Comparison of ENCODE assay signal across 8 cellular contexts in genomic region chr12:45762185-45763110, GRCh38. TPM values are rescaled to one million over a fixed set of nuclear protein-coding genes. Genes with fewer than 3 reads are reported as not detected.
DNase-seq lines count a peak whose midpoint lies in the region; TF ChIP-seq lines count a peak whose summit lies in the region.

No MANE protein-coding gene starts in this region.

- H3K4me3 Mint-ChIP-seq in progenitor cell of endocrine pancreas (ENCODE audit: low read depth): no peak overlapping the region
- no peak overlapping the region for H3K4me3 Mint-ChIP-seq in activated T-helper 1 cell treated with anti-CD3 and anti-CD28 coated beads, Interleukin-12 subunit alpha, Interleukin-12 subunit beta, Interleukin-2, Interleukin-4 antibody, amounts not matched to agents 30 ng/mL and 10 ng/mL and 1 ng/mL, durations not matched to agents 14 hours and 24 hours and 36 hours

- peak; percentile 71 for TF ChIP-seq CTCF in fibroblast of villous mesenchyme (IDR thresholded peaks at IDR 0.05; ENCODE audit: insufficient read depth, low read depth, low read length)
- TF ChIP-seq CTCF in progenitor cell of endocrine pancreas (IDR thresholded peaks at IDR 0.05; ENCODE audit: unreplicated experiment): peak; percentile 64

- DNase-seq in NCI-H2171 treated with DMSO at 0.1 percent for 48 hours (lab: John Stamatoyannopoulos, UW) (peak; percentile 18), NCI-H2171 (lab: John Stamatoyannopoulos, UW) (no peak), HT-29 (ENCODE audit: low spot score) (peak; percentile 79), SK-N-DZ (ENCODE audit: low spot score) (peak; percentile 32), fibroblast of villous mesenchyme (ENCODE audit: low read depth) (peak; percentile 73), progenitor cell of endocrine pancreas (ENCODE audit: low spot score, unreplicated experiment) (no peak), NCI-H345 (lab: John Stamatoyannopoulos, UW) (no peak)
- DNase-seq in activated T-helper 1 cell treated with anti-CD3 and anti-CD28 coated beads, Interleukin-12 subunit alpha, Interleukin-12 subunit beta, Interleukin-2, Interleukin-4 antibody, amounts not matched to agents 30 ng/mL and 10 ng/mL and 1 ng/mL, durations not matched to agents 14 hours and 24 hours and 36 hours (ENCODE audit: low spot score): no peak

- intact Hi-C loops in activated T-helper 1 cell treated with anti-CD3 and anti-CD28 coated beads, Interleukin-12 subunit alpha, Interleukin-12 subunit beta, Interleukin-2, Interleukin-4 antibody, amounts not matched to agents 30 ng/mL and 10 ng/mL and 1 ng/mL, durations not matched to agents 14 hours and 24 hours and 36 hours (cut with micrococcal nuclease): no loop called here

- H3K9me3 Mint-ChIP-seq in progenitor cell of endocrine pancreas (ENCODE audit: low read depth): no peaks in the 10 kb centered on the region
- no peaks in the 10 kb centered on the region for H3K9me3 Mint-ChIP-seq in activated T-helper 1 cell treated with anti-CD3 and anti-CD28 coated beads, Interleukin-12 subunit alpha, Interleukin-12 subunit beta, Interleukin-2, Interleukin-4 antibody, amounts not matched to agents 30 ng/mL and 10 ng/mL and 1 ng/mL, durations not matched to agents 14 hours and 24 hours and 36 hours

- H3K36me3 Mint-ChIP-seq in progenitor cell of endocrine pancreas (ENCODE audit: insufficient read depth): peaks cover 4% of the 10 kb centered on the region
- peaks cover 9% of the 10 kb centered on the region for H3K36me3 Mint-ChIP-seq in activated T-helper 1 cell treated with anti-CD3 and anti-CD28 coated beads, Interleukin-12 subunit alpha, Interleukin-12 subunit beta, Interleukin-2, Interleukin-4 antibody, amounts not matched to agents 30 ng/mL and 10 ng/mL and 1 ng/mL, durations not matched to agents 14 hours and 24 hours and 36 hours (ENCODE audit: low read depth)

- no peaks in the 10 kb centered on the region for H3K27me3 Mint-ChIP-seq in progenitor cell of endocrine pancreas
- no peaks in the 10 kb centered on the region for H3K27me3 Mint-ChIP-seq in activated T-helper 1 cell treated with anti-CD3 and anti-CD28 coated beads, Interleukin-12 subunit alpha, Interleukin-12 subunit beta, Interleukin-2, Interleukin-4 antibody, amounts not matched to agents 30 ng/mL and 10 ng/mL and 1 ng/mL, durations not matched to agents 14 hours and 24 hours and 36 hours (ENCODE audit: insufficient read depth)

- H3K27ac Mint-ChIP-seq in progenitor cell of endocrine pancreas: peak overlapping the region; percentile 46
- no peak overlapping the region for H3K27ac Mint-ChIP-seq in activated T-helper 1 cell treated with anti-CD3 and anti-CD28 coated beads, Interleukin-12 subunit alpha, Interleukin-12 subunit beta, Interleukin-2, Interleukin-4 antibody, amounts not matched to agents 30 ng/mL and 10 ng/mL and 1 ng/mL, durations not matched to agents 14 hours and 24 hours and 36 hours

- H3K4me1 Mint-ChIP-seq in progenitor cell of endocrine pancreas (ENCODE audit: low read depth): peaks cover 21% of the 10 kb centered on the region
- peaks cover 7% of the 10 kb centered on the region for H3K4me1 Mint-ChIP-seq in activated T-helper 1 cell treated with anti-CD3 and anti-CD28 coated beads, Interleukin-12 subunit alpha, Interleukin-12 subunit beta, Interleukin-2, Interleukin-4 antibody, amounts not matched to agents 30 ng/mL and 10 ng/mL and 1 ng/mL, durations not matched to agents 14 hours and 24 hours and 36 hours (ENCODE audit: low read depth)

- H3K4me3 ChIP-seq in fibroblast of villous mesenchyme (ENCODE audit: low read depth, low read length): no peak overlapping the region

RNA-seq across cellular contexts. Expression of gene ARID2, which starts 32.9 kb away (rescaled TPM):
- total RNA-seq in HT-29 (2014; rRNA removed; shearing (Covaris generic)): 10.0 and 11.1 TPM in 2 replicates
- polyA plus RNA-seq in SK-N-DZ (2014; cell fraction: cytosol; rRNA removed): 22.6 and 23.9 TPM in 2 replicates
- polyA plus RNA-seq in SK-N-DZ (2014; cell fraction: nucleus; rRNA removed): 23.7 and 33.6 TPM in 2 replicates
- total RNA-seq in fibroblast of villous mesenchyme (19.3 and 25.0 TPM in 2 replicates), progenitor cell of endocrine pancreas (60.9 and 63.6 TPM in 2 replicates)
- total RNA-seq in activated T-helper 1 cell treated with anti-CD3 and anti-CD28 coated beads, Interleukin-12 subunit alpha, Interleukin-12 subunit beta, Interleukin-2, Interleukin-4 antibody, amounts not matched to agents 30 ng/mL and 10 ng/mL and 1 ng/mL, durations not matched to agents 14 hours and 24 hours and 36 hours: 43.2 TPM in 2 replicates

Comparison
In these comparisons a context has a peak if more than half of its experiments do, and no peak if none do; other contexts are left out.
1. DNase-seq: peak in NCI-H2171 treated with DMSO at 0.1 percent for 48 hours (single experiment), HT-29 (single experiment), SK-N-DZ (single experiment) and fibroblast of villous mesenchyme (single experiment); none in NCI-H2171 (single experiment), progenitor cell of endocrine pancreas (single experiment), activated T-helper 1 cell treated with anti-CD3 and anti-CD28 coated beads, Interleukin-12 subunit alpha, Interleukin-12 subunit beta, Interleukin-2, Interleukin-4 antibody, amounts not matched to agents 30 ng/mL and 10 ng/mL and 1 ng/mL, durations not matched to agents 14 hours and 24 hours and 36 hours (single experiment) and NCI-H345 (single experiment).